In the genomic region with DNA sequence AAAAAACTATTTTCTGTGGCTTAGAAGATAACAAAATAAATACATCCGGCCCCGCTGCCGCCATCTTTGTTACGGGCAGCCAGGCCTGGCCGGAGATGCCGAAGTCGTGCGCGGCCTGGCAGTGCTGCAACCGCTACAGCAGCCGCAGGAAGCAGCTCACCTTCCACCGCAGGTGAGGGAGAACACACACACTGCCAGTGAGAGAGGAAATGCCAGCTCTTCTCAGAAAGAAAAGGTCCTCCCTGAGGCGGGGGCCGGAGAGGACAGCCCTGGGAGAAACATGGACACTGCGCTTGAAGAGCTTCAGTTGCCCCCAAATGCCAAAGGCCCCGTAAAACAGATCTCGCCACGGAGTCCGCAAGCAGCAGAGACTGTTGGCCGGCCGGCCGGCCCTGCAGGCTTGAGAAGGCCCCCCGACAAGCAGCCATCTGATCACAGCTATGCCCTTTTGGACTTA, we compare ENCODE assay signal across 15 cellular contexts.
"Had no signal": no experiment of that assay in that cellular context is flagged by ENCODE, and none has a peak within 500 bp of the region (broad histone marks: within the 10 kb centered on the region; RNA-seq: fewer than 3 reads in every experiment).

No MANE protein-coding gene starts in this region.

- H3K4me3 ChIP-seq: left lung, suprapubic skin, upper lobe of left lung had no signal

- DNase-seq: activated CD4-positive, alpha-beta T cell treated with anti-CD3 and anti-CD28 coated beads for 1 hour; activated CD4-positive, alpha-beta T cell treated with anti-CD3 and anti-CD28 coated beads, Interleukin-2, amount 50 U/mL, for 48 hours; activated CD8-positive, alpha-beta memory T cell treated with anti-CD3 and anti-CD28 coated beads, Interleukin-2, amount 10 ng/mL, durations not matched to agents 7 days and 5 days; activated gamma-delta T cell; activated T-cell treated with anti-CD3 and anti-CD28 coated beads, Interleukin-2, amount 50 U/mL, for 4 hours; amygdala; immature natural killer cell; mesenchymal stem cell; occipital lobe; stimulated activated CD4-positive, alpha-beta T cell treated with anti-CD3 and anti-CD28 coated beads, Interleukin-4, amount 100 ng/mL, for 1 hour; stimulated activated CD8-positive, alpha-beta memory T cell treated with anti-CD3 and anti-CD28 coated beads, Interleukin-4, amount 100 ng/mL, for 48 hours; stimulated activated naive CD8-positive, alpha-beta T cell treated with anti-CD3 and anti-CD28 coated beads, Interleukin-15, Interleukin-2, amounts not matched to agents 100 U/mL and 50 U/mL, for 24 hours had no signal

- H3K27me3 ChIP-seq: left lung, suprapubic skin, upper lobe of left lung had no signal

- H3K36me3 ChIP-seq: left lung, suprapubic skin, upper lobe of left lung had no signal
